Comparison of ENCODE assay signal across 27 cellular contexts in genomic region chr3:181567446-181568075, GRCh38.
DNase-seq lines count a peak whose midpoint lies in the region; ATAC-seq and TF ChIP-seq lines count a peak whose summit lies in the region.
"Had no signal": no experiment of that assay in that cellular context is flagged by ENCODE, and none has a peak within 500 bp of the region (broad histone marks: within the 10 kb centered on the region; RNA-seq: fewer than 3 reads in every experiment).

No MANE protein-coding gene starts in this region.

- intact Hi-C loops in left ventricle myocardium inferior (cut with micrococcal nuclease) = no loop called here

- in situ Hi-C loops in astrocyte of the cerebellum (cut with HindIII; ENCODE audit: low sequenced_read_pairs) = no loop called here

- DNase-seq in HPDE6-E6E7 (ENCODE audit: extremely low spot score) (peak; percentile 28), astrocyte of the cerebellum (ENCODE audit: low read depth) (peak; percentile 40), fibroblast of peridontal ligament (ENCODE audit: extremely low read depth) (peak; percentile 23), SJCRH30 (no peak), HuH-7.5 (ENCODE audit: low spot score) (no peak), left ventricle myocardium inferior (no peak)
- DNase-seq: activated CD8-positive, alpha-beta memory T cell treated with anti-CD3 and anti-CD28 coated beads for 24 hours; activated gamma-delta T cell; activated T-cell treated with anti-CD3 and anti-CD28 coated beads, Interleukin-2, amount 50 U/mL, for 1 hour; brain microvascular endothelial cell; C1 segment of cervical spinal cord; Calu3; colonic mucosa; endodermal cell; head of caudate nucleus; naive thymus-derived CD4-positive, alpha-beta T cell; NCI-H1417; NCI-H2107; occipital lobe; stimulated activated CD4-positive, alpha-beta T cell treated with anti-CD3 and anti-CD28 coated beads, Interleukin-12 subunit alpha, Interleukin-12 subunit beta, amount 100 ng/mL, for 4 hours; stimulated activated CD4-positive, alpha-beta T cell treated with anti-CD3 and anti-CD28 coated beads, Interleukin-4, amount 100 ng/mL, for 4 hours; stimulated activated naive CD4-positive, alpha-beta T cell treated with Interleukin-2 at 50 U/mL for 16 hours; T-helper 17 cell; tibial artery had no signal

- no peak overlapping the region for H3K9ac ChIP-seq in skeletal muscle satellite cell (ENCODE audit: low read depth, low read length)

- no peak for ATAC-seq in GM21367 (IDR thresholded peaks at IDR 0.05; ENCODE audit: unreplicated experiment)
- ATAC-seq: left lobe of liver; naive thymus-derived CD4-positive, alpha-beta T cell; T-helper 17 cell had no signal

- H3K4me3 ChIP-seq in astrocyte of the cerebellum (ENCODE audit: low read depth, low read length) (no peak overlapping the region), skeletal muscle satellite cell (ENCODE audit: low read length) (peak overlapping the region; percentile 17), SJCRH30 (no peak overlapping the region), left ventricle myocardium inferior (no peak overlapping the region)
- H3K4me3 ChIP-seq: colonic mucosa, tibial artery had no signal

- H3K9me3 ChIP-seq in skeletal muscle satellite cell (replicated peaks; ENCODE audit: low read length) (no peaks in the 10 kb centered on the region), SJCRH30 (replicated peaks) (no peaks in the 10 kb centered on the region), left ventricle myocardium inferior (replicated peaks) (no peaks in the 10 kb centered on the region)
- H3K9me3 ChIP-seq: colonic mucosa, tibial artery had no signal

- no peaks in the 10 kb centered on the region for H3K36me3 ChIP-seq in skeletal muscle satellite cell (ENCODE audit: insufficient read depth, low read length)
- H3K36me3 ChIP-seq in SJCRH30 = no peaks in the 10 kb centered on the region
- no peaks in the 10 kb centered on the region for H3K36me3 ChIP-seq in left ventricle myocardium inferior
- H3K36me3 ChIP-seq: brain microvascular endothelial cell, colonic mucosa, tibial artery had no signal

- TF ChIP-seq CTCF in astrocyte of the cerebellum (IDR thresholded peaks at IDR 0.05; ENCODE audit: low read depth, low read length, missing control alignments) (no peak), left ventricle myocardium inferior (IDR thresholded peaks at IDR 0.05; ENCODE audit: borderline replicate concordance) (no peak)

- H3K27me3 ChIP-seq in skeletal muscle satellite cell (ENCODE audit: control insufficient read depth, insufficient read depth, low read length) = no peaks in the 10 kb centered on the region
- H3K27me3 ChIP-seq in SJCRH30 = no peaks in the 10 kb centered on the region
- H3K27me3 ChIP-seq in left ventricle myocardium inferior (ENCODE audit: low read depth) = peaks cover 4% of the 10 kb centered on the region
- H3K27me3 ChIP-seq: brain microvascular endothelial cell, colonic mucosa, tibial artery had no signal

- H3K4me2 ChIP-seq in skeletal muscle satellite cell (ENCODE audit: low read length) = peak overlapping the region; percentile 57

- H3K27ac ChIP-seq in SJCRH30 (no peak overlapping the region), left ventricle myocardium inferior (replicated peaks) (no peak overlapping the region)
- H3K27ac ChIP-seq: brain microvascular endothelial cell, colonic mucosa, tibial artery had no signal

- peaks cover 18% of the 10 kb centered on the region for H3K4me1 ChIP-seq in skeletal muscle satellite cell (ENCODE audit: control insufficient read depth, insufficient read depth, low read length)
- H3K4me1 ChIP-seq in SJCRH30 = no peaks in the 10 kb centered on the region
- H3K4me1 ChIP-seq in left ventricle myocardium inferior = no peaks in the 10 kb centered on the region
- H3K4me1 ChIP-seq: colonic mucosa, tibial artery had no signal

Comparison
In these comparisons a context has a peak if more than half of its experiments do, and no peak if none do; other contexts are left out.
1. DNase-seq: peak in HPDE6-E6E7 (single experiment), astrocyte of the cerebellum (single experiment) and fibroblast of peridontal ligament (single experiment); none in SJCRH30 (0 of 2), HuH-7.5 (single experiment) and left ventricle myocardium inferior (single experiment).